In the genomic region with DNA sequence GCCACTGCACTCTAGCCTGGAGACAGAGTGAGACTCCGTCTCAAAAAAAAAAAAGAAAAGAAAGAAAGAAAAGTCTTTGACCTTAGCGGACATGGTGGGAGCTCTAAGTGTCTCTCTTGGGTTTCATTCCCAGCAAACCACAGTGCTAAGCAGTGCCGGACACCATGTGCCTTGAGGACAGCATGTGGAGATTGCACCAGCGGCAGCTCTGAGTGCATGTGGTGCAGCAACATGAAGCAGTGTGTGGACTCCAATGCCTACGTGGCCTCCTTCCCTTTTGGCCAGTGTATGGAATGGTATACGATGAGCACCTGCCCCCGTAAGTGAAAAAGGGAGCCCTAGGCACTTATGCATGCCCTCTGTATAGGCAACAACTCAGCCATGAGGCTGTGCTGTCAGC, we compare ENCODE assay signal across 37 cellular contexts.
"Had no signal": no experiment of that assay in that cellular context is flagged by ENCODE, and none has a peak within 500 bp of the region (broad histone marks: within the 10 kb centered on the region; RNA-seq: fewer than 3 reads in every experiment).

No MANE protein-coding gene starts in this region.

- H3K4me3 ChIP-seq: ascending aorta, cardiac muscle cell had no signal

- FAIRE-seq: bronchial epithelial cell, TTC549 had no signal

- H3K9me3 ChIP-seq: ascending aorta had no signal

- H3K27ac ChIP-seq: ascending aorta, cardiac muscle cell, VCaP had no signal

- H3K27me3 ChIP-seq: ascending aorta, cardiac muscle cell had no signal

- H3K4me1 ChIP-seq: ascending aorta had no signal

- H3K27ac Mint-ChIP-seq: activated CD4-positive, alpha-beta memory T cell treated with anti-CD3 and anti-CD28 coated beads, Interleukin-2, amount 10 ng/mL, durations not matched to agents 7 days and 5 days; activated CD4-positive, alpha-beta T cell treated with anti-CD3 and anti-CD28 coated beads for 36 hours; activated CD4-positive, alpha-beta T cell treated with anti-CD3 and anti-CD28 coated beads, Interleukin-2, amount 10 ng/mL, durations not matched to agents 7 days and 5 days; activated naive CD4-positive, alpha-beta T cell treated with anti-CD3 and anti-CD28 coated beads, Interleukin-2, amount 10 ng/mL, durations not matched to agents 7 days and 5 days; activated naive CD4-positive, alpha-beta T cell treated with anti-CD3 and anti-CD28 coated beads, Interleukin-2, amount 50 U/mL, for 24 hours; activated naive CD8-positive, alpha-beta T cell; activated naive CD8-positive, alpha-beta T cell treated with anti-CD3 and anti-CD28 coated beads, Interleukin-2, amount 10 ng/mL, durations not matched to agents 7 days and 5 days; activated naive CD8-positive, alpha-beta T cell treated with anti-CD3 and anti-CD28 coated beads, Interleukin-2, amount 50 U/mL, for 24 hours; activated T-cell treated with anti-CD3 and anti-CD28 coated beads, Interleukin-2, amount 50 U/mL, for 24 hours; activated T-helper 2 cell treated with anti-CD3 and anti-CD28 coated beads, Interferon-gamma antibody, Interleukin-2, Interleukin-4, amounts not matched to agents 10 μg/mL and 5 μg/mL and 100 μg/mL, durations not matched to agents 14 hours and 24 hours and 36 hours; brain; T-helper 1 cell treated with Interleukin-12 subunit alpha and Interleukin-12 subunit beta and Interleukin-4 antibody, amounts not matched to agents 30 μg/mL and 1 μg/mL, for 36 hours; T-helper 2 cell treated with Interferon-gamma antibody and Interleukin-4, amounts not matched to agents 5 μg/mL and 100 μg/mL, for 36 hours had no signal

- ATAC-seq: activated CD4-positive, alpha-beta T cell treated with anti-CD3 and anti-CD28 coated beads for 36 hours; activated CD4-positive, CD25-positive, alpha-beta regulatory T cell treated with anti-CD3 and anti-CD28 coated beads, Interleukin-2, amount 50 U/mL, for 24 hours; activated naive CD8-positive, alpha-beta T cell treated with anti-CD3 and anti-CD28 coated beads, Interleukin-2, amount 50 U/mL, for 24 hours had no signal

- H3K4me3 Mint-ChIP-seq: activated CD4-positive, alpha-beta memory T cell treated with anti-CD3 and anti-CD28 coated beads, Interleukin-2, amount 10 ng/mL, durations not matched to agents 7 days and 5 days; activated CD4-positive, alpha-beta T cell treated with anti-CD3 and anti-CD28 coated beads for 36 hours; activated CD4-positive, alpha-beta T cell treated with anti-CD3 and anti-CD28 coated beads, Interleukin-2, amount 10 ng/mL, durations not matched to agents 7 days and 5 days; activated naive CD4-positive, alpha-beta T cell treated with anti-CD3 and anti-CD28 coated beads, Interleukin-2, amount 10 ng/mL, durations not matched to agents 7 days and 5 days; activated naive CD4-positive, alpha-beta T cell treated with anti-CD3 and anti-CD28 coated beads, Interleukin-2, amount 50 U/mL, for 24 hours; activated naive CD8-positive, alpha-beta T cell; activated naive CD8-positive, alpha-beta T cell treated with anti-CD3 and anti-CD28 coated beads, Interleukin-2, amount 10 ng/mL, durations not matched to agents 7 days and 5 days; activated naive CD8-positive, alpha-beta T cell treated with anti-CD3 and anti-CD28 coated beads, Interleukin-2, amount 50 U/mL, for 24 hours; activated T-cell treated with anti-CD3 and anti-CD28 coated beads, Interleukin-2, amount 50 U/mL, for 24 hours; brain; central memory CD8-positive, alpha-beta T cell; T-helper 1 cell treated with Interleukin-12 subunit alpha and Interleukin-12 subunit beta and Interleukin-4 antibody, amounts not matched to agents 30 μg/mL and 1 μg/mL, for 36 hours; T-helper 2 cell treated with Interferon-gamma antibody and Interleukin-4, amounts not matched to agents 5 μg/mL and 100 μg/mL, for 36 hours had no signal

- H3K4me1 Mint-ChIP-seq: activated CD4-positive, alpha-beta memory T cell treated with anti-CD3 and anti-CD28 coated beads, Interleukin-2, amount 10 ng/mL, durations not matched to agents 7 days and 5 days; activated CD4-positive, alpha-beta T cell treated with anti-CD3 and anti-CD28 coated beads for 36 hours; activated CD4-positive, alpha-beta T cell treated with anti-CD3 and anti-CD28 coated beads, Interleukin-2, amount 10 ng/mL, durations not matched to agents 7 days and 5 days; activated naive CD4-positive, alpha-beta T cell treated with anti-CD3 and anti-CD28 coated beads, Interleukin-2, amount 10 ng/mL, durations not matched to agents 7 days and 5 days; activated naive CD4-positive, alpha-beta T cell treated with anti-CD3 and anti-CD28 coated beads, Interleukin-2, amount 50 U/mL, for 24 hours; activated naive CD8-positive, alpha-beta T cell treated with anti-CD3 and anti-CD28 coated beads, Interleukin-2, amount 10 ng/mL, durations not matched to agents 7 days and 5 days; activated naive CD8-positive, alpha-beta T cell treated with anti-CD3 and anti-CD28 coated beads, Interleukin-2, amount 50 U/mL, for 24 hours; brain; central memory CD8-positive, alpha-beta T cell had no signal

- DNase-seq: activated CD4-positive, alpha-beta memory T cell treated with anti-CD3 and anti-CD28 coated beads, Interleukin-2, amount 10 ng/mL, durations not matched to agents 7 days and 5 days; activated CD4-positive, alpha-beta T cell treated with anti-CD3 and anti-CD28 coated beads for 1 hour; activated CD4-positive, alpha-beta T cell treated with anti-CD3 and anti-CD28 coated beads for 36 hours; activated CD4-positive, alpha-beta T cell treated with anti-CD3 and anti-CD28 coated beads for 48 hours; activated CD4-positive, alpha-beta T cell treated with anti-CD3 and anti-CD28 coated beads, Interleukin-2, amount 10 ng/mL, durations not matched to agents 7 days and 5 days; activated CD4-positive, alpha-beta T cell treated with anti-CD3 and anti-CD28 coated beads, Interleukin-2, amount 50 U/mL, for 48 hours; activated CD4-positive, CD25-positive, alpha-beta regulatory T cell; activated CD8-positive, alpha-beta memory T cell treated with anti-CD3 and anti-CD28 coated beads, Interleukin-2, amount 50 U/mL, for 48 hours; activated effector memory CD4-positive, alpha-beta T cell treated with Interleukin-2 at 50 U/mL for 16 hours; activated gamma-delta T cell; activated naive CD4-positive, alpha-beta T cell treated with anti-CD3 and anti-CD28 coated beads, Interleukin-2, amount 10 ng/mL, durations not matched to agents 7 days and 5 days; activated naive CD4-positive, alpha-beta T cell treated with Interleukin-2 at 50 U/mL for 16 hours; activated naive CD8-positive, alpha-beta T cell treated with anti-CD3 and anti-CD28 coated beads, Interleukin-2, amount 10 ng/mL, durations not matched to agents 7 days and 5 days; activated naive CD8-positive, alpha-beta T cell treated with anti-CD3 and anti-CD28 coated beads, Interleukin-2, amount 50 U/mL, for 24 hours; activated T-cell treated with anti-CD3 and anti-CD28 coated beads, Interleukin-2, amount 50 U/mL, for 24 hours; activated T-cell treated with anti-CD3 and anti-CD28 coated beads, Interleukin-2, amount 50 U/mL, for 48 hours; amygdala; anterior cingulate cortex; caudate nucleus; cerebellar nuclear complex; SW 1271; T-helper 1 cell; T-helper 2 cell; T-helper 9 cell had no signal

- H3K27me3 Mint-ChIP-seq: activated CD4-positive, alpha-beta memory T cell treated with anti-CD3 and anti-CD28 coated beads, Interleukin-2, amount 10 ng/mL, durations not matched to agents 7 days and 5 days; activated CD4-positive, alpha-beta T cell treated with anti-CD3 and anti-CD28 coated beads for 36 hours; activated CD4-positive, alpha-beta T cell treated with anti-CD3 and anti-CD28 coated beads, Interleukin-2, amount 10 ng/mL, durations not matched to agents 7 days and 5 days; activated naive CD4-positive, alpha-beta T cell treated with anti-CD3 and anti-CD28 coated beads, Interleukin-2, amount 10 ng/mL, durations not matched to agents 7 days and 5 days; activated naive CD4-positive, alpha-beta T cell treated with anti-CD3 and anti-CD28 coated beads, Interleukin-2, amount 50 U/mL, for 24 hours; activated naive CD8-positive, alpha-beta T cell; activated naive CD8-positive, alpha-beta T cell treated with anti-CD3 and anti-CD28 coated beads, Interleukin-2, amount 10 ng/mL, durations not matched to agents 7 days and 5 days; activated naive CD8-positive, alpha-beta T cell treated with anti-CD3 and anti-CD28 coated beads, Interleukin-2, amount 50 U/mL, for 24 hours; activated T-cell treated with anti-CD3 and anti-CD28 coated beads, Interleukin-2, amount 50 U/mL, for 24 hours; brain; central memory CD8-positive, alpha-beta T cell had no signal

- H3K9me3 Mint-ChIP-seq: activated CD4-positive, alpha-beta memory T cell treated with anti-CD3 and anti-CD28 coated beads, Interleukin-2, amount 10 ng/mL, durations not matched to agents 7 days and 5 days; activated CD4-positive, alpha-beta T cell treated with anti-CD3 and anti-CD28 coated beads, Interleukin-2, amount 10 ng/mL, durations not matched to agents 7 days and 5 days; activated naive CD4-positive, alpha-beta T cell treated with anti-CD3 and anti-CD28 coated beads, Interleukin-2, amount 10 ng/mL, durations not matched to agents 7 days and 5 days; activated naive CD4-positive, alpha-beta T cell treated with anti-CD3 and anti-CD28 coated beads, Interleukin-2, amount 50 U/mL, for 24 hours; activated naive CD8-positive, alpha-beta T cell treated with anti-CD3 and anti-CD28 coated beads, Interleukin-2, amount 10 ng/mL, durations not matched to agents 7 days and 5 days; activated naive CD8-positive, alpha-beta T cell treated with anti-CD3 and anti-CD28 coated beads, Interleukin-2, amount 50 U/mL, for 24 hours; activated T-cell treated with anti-CD3 and anti-CD28 coated beads, Interleukin-2, amount 50 U/mL, for 24 hours; central memory CD8-positive, alpha-beta T cell; T-helper 1 cell treated with Interleukin-12 subunit alpha and Interleukin-12 subunit beta and Interleukin-4 antibody, amounts not matched to agents 30 μg/mL and 1 μg/mL, for 36 hours; T-helper 2 cell treated with Interferon-gamma antibody and Interleukin-4, amounts not matched to agents 5 μg/mL and 100 μg/mL, for 36 hours had no signal
